Comparison of ENCODE assay signal across 1 cellular context in the genomic region with DNA sequence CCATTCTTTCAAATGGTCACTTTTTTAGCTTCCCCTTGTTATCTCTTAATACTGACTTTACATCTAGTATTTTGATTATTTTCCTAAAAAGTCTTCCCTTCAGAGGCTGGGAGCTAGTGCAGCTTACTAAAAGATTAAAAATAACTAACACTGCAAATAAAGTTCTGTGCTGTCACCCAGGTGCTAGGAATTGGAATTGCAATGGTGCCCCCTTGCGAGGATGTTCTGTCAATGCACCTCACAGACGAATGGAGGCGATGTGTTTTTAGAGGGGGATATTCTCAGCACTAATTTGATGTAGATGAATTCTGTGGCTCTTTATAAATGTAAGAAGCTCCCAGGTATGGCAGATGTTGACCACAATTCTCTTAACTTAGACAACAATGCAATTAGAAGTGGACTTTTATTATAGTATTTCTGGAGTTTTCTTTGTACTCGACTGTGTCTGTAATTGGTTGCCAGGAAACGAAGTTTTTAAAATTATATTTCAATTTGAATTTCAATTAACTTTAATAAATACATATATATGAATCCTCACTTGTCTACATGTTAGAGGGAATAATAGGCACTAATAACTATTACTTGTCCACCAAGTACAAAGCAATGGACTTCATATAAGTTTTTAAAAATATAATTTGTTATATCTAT.
TF ChIP-seq lines count a peak whose summit lies in the region.

No MANE protein-coding gene starts in this region.

TF ChIP-seq in GM23338, 12 proteins besides CTCF, POLR2A, EP300 and RAD21 (continued from another document):
- TF ChIP-seq, protein P1, sequence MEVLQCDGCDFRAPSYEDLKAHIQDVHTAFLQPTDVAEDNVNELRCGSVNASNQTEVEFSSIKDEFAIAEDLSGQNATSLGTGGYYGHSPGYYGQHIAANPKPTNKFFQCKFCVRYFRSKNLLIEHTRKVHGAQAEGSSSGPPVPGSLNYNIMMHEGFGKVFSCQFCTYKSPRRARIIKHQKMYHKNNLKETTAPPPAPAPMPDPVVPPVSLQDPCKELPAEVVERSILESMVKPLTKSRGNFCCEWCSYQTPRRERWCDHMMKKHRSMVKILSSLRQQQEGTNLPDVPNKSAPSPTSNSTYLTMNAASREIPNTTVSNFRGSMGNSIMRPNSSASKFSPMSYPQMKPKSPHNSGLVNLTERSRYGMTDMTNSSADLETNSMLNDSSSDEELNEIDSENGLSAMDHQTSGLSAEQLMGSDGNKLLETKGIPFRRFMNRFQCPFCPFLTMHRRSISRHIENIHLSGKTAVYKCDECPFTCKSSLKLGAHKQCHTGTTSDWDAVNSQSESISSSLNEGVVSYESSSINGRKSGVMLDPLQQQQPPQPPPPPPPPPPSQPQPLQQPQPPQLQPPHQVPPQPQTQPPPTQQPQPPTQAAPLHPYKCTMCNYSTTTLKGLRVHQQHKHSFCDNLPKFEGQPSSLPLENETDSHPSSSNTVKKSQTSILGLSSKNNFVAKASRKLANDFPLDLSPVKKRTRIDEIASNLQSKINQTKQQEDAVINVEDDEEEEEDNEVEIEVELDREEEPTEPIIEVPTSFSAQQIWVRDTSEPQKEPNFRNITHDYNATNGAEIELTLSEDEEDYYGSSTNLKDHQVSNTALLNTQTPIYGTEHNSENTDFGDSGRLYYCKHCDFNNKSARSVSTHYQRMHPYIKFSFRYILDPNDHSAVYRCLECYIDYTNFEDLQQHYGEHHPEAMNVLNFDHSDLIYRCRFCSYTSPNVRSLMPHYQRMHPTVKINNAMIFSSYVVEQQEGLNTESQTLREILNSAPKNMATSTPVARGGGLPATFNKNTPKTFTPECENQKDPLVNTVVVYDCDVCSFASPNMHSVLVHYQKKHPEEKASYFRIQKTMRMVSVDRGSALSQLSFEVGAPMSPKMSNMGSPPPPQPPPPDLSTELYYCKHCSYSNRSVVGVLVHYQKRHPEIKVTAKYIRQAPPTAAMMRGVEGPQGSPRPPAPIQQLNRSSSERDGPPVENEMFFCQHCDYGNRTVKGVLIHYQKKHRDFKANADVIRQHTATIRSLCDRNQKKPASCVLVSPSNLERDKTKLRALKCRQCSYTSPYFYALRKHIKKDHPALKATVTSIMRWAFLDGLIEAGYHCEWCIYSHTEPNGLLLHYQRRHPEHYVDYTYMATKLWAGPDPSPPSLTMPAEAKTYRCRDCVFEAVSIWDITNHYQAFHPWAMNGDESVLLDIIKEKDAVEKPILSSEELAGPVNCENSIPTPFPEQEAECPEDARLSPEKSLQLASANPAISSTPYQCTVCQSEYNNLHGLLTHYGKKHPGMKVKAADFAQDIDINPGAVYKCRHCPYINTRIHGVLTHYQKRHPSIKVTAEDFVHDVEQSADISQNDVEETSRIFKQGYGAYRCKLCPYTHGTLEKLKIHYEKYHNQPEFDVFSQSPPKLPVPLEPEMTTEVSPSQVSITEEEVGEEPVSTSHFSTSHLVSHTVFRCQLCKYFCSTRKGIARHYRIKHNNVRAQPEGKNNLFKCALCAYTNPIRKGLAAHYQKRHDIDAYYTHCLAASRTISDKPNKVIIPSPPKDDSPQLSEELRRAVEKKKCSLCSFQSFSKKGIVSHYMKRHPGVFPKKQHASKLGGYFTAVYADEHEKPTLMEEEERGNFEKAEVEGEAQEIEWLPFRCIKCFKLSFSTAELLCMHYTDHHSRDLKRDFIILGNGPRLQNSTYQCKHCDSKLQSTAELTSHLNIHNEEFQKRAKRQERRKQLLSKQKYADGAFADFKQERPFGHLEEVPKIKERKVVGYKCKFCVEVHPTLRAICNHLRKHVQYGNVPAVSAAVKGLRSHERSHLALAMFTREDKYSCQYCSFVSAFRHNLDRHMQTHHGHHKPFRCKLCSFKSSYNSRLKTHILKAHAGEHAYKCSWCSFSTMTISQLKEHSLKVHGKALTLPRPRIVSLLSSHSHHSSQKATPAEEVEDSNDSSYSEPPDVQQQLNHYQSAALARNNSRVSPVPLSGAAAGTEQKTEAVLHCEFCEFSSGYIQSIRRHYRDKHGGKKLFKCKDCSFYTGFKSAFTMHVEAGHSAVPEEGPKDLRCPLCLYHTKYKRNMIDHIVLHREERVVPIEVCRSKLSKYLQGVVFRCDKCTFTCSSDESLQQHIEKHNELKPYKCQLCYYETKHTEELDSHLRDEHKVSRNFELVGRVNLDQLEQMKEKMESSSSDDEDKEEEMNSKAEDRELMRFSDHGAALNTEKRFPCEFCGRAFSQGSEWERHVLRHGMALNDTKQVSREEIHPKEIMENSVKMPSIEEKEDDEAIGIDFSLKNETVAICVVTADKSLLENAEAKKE (CRISPR knock-in tag; IDR thresholded peaks at IDR 0.05): no peak
- TF ChIP-seq CREB1 (CRISPR knock-in tag; IDR thresholded peaks at IDR 0.05; ENCODE audit: low read depth): no peak
- TF ChIP-seq POLR2AphosphoS5 (IDR thresholded peaks at IDR 0.05; ENCODE audit: low read depth): no peak
- no peak for TF ChIP-seq ZNF114 (CRISPR knock-in tag; IDR thresholded peaks at IDR 0.05)
- TF ChIP-seq JUNB (IDR thresholded peaks at IDR 0.05; ENCODE audit: unreplicated experiment): no peak
- TF ChIP-seq EZH2 (IDR thresholded peaks at IDR 0.05; ENCODE audit: low read depth, unreplicated experiment): no peak
- no peak for TF ChIP-seq STAT1 (IDR thresholded peaks at IDR 0.05; ENCODE audit: unreplicated experiment)
- TF ChIP-seq, protein P2, sequence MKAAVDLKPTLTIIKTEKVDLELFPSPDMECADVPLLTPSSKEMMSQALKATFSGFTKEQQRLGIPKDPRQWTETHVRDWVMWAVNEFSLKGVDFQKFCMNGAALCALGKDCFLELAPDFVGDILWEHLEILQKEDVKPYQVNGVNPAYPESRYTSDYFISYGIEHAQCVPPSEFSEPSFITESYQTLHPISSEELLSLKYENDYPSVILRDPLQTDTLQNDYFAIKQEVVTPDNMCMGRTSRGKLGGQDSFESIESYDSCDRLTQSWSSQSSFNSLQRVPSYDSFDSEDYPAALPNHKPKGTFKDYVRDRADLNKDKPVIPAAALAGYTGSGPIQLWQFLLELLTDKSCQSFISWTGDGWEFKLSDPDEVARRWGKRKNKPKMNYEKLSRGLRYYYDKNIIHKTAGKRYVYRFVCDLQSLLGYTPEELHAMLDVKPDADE (IDR thresholded peaks at IDR 0.05): no peak
- TF ChIP-seq EZH2phosphoT487 (IDR thresholded peaks at IDR 0.05; ENCODE audit: unreplicated experiment): no peak
- no peak for TF ChIP-seq ZNF331 (CRISPR knock-in tag; IDR thresholded peaks at IDR 0.05; ENCODE audit: low read depth)
